22 cellular contexts compared by ENCODE assay signal in the genomic region with DNA sequence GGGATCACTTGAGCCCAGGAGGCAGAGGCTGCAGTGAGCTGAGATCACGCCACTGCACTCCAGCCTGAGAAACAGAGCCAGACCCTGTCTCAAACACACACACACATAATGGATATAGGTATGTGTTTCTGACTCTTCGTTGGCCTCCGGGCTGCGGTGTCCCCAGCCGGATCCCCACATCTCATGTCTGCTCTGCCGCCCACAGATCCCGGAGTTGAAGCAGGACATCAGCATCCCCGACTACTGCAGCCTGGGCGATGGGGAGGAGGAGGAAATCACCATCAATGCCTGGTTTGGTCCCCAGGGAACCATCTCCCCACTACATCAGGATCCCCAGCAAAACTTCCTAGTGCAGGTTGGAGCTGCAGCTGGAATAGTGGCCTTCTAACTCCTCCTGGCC.
"Had no signal": no experiment of that assay in that cellular context is flagged by ENCODE, and none has a peak within 500 bp of the region (broad histone marks: within the 10 kb centered on the region; RNA-seq: fewer than 3 reads in every experiment).

No MANE protein-coding gene starts in this region.

- H3K4me3 ChIP-seq: breast epithelium, gastroesophageal sphincter, hepatocyte, left ventricle myocardium inferior, right atrium auricular region, smooth muscle cell, suprapubic skin, tibial artery, upper lobe of right lung had no signal

- H3K27me3 ChIP-seq: breast epithelium, gastroesophageal sphincter, hepatocyte, right atrium auricular region, suprapubic skin, tibial artery, upper lobe of right lung had no signal

- H3K4me1 Mint-ChIP-seq: activated naive CD8-positive, alpha-beta T cell treated with anti-CD3 and anti-CD28 coated beads, Interleukin-2, amount 50 U/mL, for 24 hours had no signal

- H3K27ac Mint-ChIP-seq: activated naive CD4-positive, alpha-beta T cell treated with anti-CD3 and anti-CD28 coated beads, Interleukin-2, amount 50 U/mL, for 24 hours; activated naive CD8-positive, alpha-beta T cell treated with anti-CD3 and anti-CD28 coated beads, Interleukin-2, amount 50 U/mL, for 24 hours; naive B cell had no signal

- DNase-seq: activated CD4-positive, alpha-beta T cell treated with anti-CD3 and anti-CD28 coated beads for 1 hour; activated CD4-positive, alpha-beta T cell treated with anti-CD3 and anti-CD28 coated beads, Interleukin-2, amount 50 U/mL, for 48 hours; activated CD8-positive, alpha-beta memory T cell treated with anti-CD3 and anti-CD28 coated beads for 24 hours; activated gamma-delta T cell; activated naive CD8-positive, alpha-beta T cell treated with anti-CD3 and anti-CD28 coated beads, Interleukin-2, amount 50 U/mL, for 24 hours; central memory CD4-positive, alpha-beta T cell; islet precursor cell; left ventricle myocardium inferior; naive B cell; stimulated activated CD4-positive, alpha-beta T cell treated with anti-CD3 and anti-CD28 coated beads, Interleukin-15, amount 100 ng/mL, for 24 hours; stimulated activated CD4-positive, alpha-beta T cell treated with anti-CD3 and anti-CD28 coated beads, Interleukin-2, amount 100 ng/mL, for 24 hours; stimulated activated naive CD4-positive, alpha-beta T cell; T-helper 9 cell; tibial artery; upper lobe of right lung had no signal

- H3K27me3 Mint-ChIP-seq: activated naive CD4-positive, alpha-beta T cell treated with anti-CD3 and anti-CD28 coated beads, Interleukin-2, amount 50 U/mL, for 24 hours; activated naive CD8-positive, alpha-beta T cell treated with anti-CD3 and anti-CD28 coated beads, Interleukin-2, amount 50 U/mL, for 24 hours; naive B cell had no signal

- H3K9me3 Mint-ChIP-seq: activated naive CD4-positive, alpha-beta T cell treated with anti-CD3 and anti-CD28 coated beads, Interleukin-2, amount 50 U/mL, for 24 hours; activated naive CD8-positive, alpha-beta T cell treated with anti-CD3 and anti-CD28 coated beads, Interleukin-2, amount 50 U/mL, for 24 hours; naive B cell had no signal

- H3K9me3 ChIP-seq: breast epithelium, gastroesophageal sphincter, left ventricle myocardium inferior, right atrium auricular region, suprapubic skin, tibial artery, upper lobe of right lung had no signal

- H3K4me1 ChIP-seq: breast epithelium had no signal

- ATAC-seq: activated naive CD8-positive, alpha-beta T cell treated with anti-CD3 and anti-CD28 coated beads, Interleukin-2, amount 50 U/mL, for 24 hours; gastroesophageal sphincter; upper lobe of right lung had no signal

- H3K27ac ChIP-seq: breast epithelium, gastroesophageal sphincter, hepatocyte, left ventricle myocardium inferior, right atrium auricular region, suprapubic skin, tibial artery, upper lobe of right lung had no signal

- H3K36me3 ChIP-seq: breast epithelium, right atrium auricular region had no signal

- H3K4me3 Mint-ChIP-seq: activated naive CD4-positive, alpha-beta T cell treated with anti-CD3 and anti-CD28 coated beads, Interleukin-2, amount 50 U/mL, for 24 hours; activated naive CD8-positive, alpha-beta T cell treated with anti-CD3 and anti-CD28 coated beads, Interleukin-2, amount 50 U/mL, for 24 hours; naive B cell had no signal
